ENCODE assay signal across 1 cellular context in the genomic region with DNA sequence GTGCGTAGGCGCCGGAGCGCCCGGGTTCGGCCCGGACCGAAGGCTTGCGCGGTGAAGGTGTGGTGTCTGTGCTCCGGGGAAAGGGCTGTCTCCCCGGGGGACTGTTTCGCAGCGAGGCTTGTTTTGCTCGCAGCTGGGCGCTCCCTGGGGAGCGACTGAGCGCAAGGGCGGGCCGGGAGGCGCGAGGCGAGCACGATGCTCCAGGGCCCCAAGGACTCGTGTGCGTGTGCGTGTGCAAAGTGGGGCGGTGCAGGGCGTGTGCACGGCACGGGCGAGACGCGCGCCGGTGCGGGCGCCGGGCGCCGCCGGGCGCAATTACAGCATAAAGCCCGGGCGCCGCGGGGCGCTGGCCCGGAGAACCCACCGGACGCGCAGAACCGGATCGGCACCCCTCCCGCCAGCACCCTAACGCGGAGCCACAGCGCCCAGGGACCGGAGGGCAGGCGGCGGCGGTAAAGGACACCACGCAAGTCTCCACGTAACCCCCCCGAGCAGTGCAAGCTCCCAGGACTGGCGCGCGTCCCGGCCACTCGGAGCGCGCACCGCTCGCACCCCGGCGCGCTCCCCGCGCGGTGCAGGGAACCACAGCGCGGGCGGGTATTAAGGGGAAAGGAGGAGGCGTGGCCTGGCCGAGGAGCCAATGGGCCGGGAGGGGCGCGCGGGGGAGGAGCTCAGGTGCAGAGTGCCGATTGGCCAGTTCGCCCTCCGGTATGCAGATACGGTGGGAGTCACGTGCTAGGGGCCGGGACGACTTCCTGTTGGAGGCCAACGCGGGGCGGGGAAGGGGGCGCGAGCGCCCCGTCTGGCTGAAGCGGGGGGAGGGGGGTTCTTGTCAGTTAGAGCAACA.
TF ChIP-seq lines count a peak whose summit lies in the region.

A gene with protein sequence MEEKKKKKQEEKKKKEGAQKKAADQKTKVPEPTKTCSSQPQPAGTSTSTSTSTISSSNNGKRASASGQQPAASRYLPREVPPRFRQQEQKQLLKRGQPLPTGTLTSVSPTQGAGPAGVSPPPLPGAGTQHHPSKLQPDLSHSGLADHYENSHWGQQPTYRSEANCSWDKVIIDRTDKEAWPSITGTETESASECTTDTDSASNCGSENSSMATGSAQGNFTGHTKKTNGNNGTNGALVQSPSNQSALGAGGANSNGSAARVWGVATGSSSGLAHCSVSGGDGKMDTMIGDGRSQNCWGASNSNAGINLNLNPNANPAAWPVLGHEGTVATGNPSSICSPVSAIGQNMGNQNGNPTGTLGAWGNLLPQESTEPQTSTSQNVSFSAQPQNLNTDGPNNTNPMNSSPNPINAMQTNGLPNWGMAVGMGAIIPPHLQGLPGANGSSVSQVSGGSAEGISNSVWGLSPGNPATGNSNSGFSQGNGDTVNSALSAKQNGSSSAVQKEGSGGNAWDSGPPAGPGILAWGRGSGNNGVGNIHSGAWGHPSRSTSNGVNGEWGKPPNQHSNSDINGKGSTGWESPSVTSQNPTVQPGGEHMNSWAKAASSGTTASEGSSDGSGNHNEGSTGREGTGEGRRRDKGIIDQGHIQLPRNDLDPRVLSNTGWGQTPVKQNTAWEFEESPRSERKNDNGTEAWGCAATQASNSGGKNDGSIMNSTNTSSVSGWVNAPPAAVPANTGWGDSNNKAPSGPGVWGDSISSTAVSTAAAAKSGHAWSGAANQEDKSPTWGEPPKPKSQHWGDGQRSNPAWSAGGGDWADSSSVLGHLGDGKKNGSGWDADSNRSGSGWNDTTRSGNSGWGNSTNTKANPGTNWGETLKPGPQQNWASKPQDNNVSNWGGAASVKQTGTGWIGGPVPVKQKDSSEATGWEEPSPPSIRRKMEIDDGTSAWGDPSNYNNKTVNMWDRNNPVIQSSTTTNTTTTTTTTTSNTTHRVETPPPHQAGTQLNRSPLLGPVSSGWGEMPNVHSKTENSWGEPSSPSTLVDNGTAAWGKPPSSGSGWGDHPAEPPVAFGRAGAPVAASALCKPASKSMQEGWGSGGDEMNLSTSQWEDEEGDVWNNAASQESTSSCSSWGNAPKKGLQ (N-terminal part only) (plus strand): TSS at position 835 of the 847 bp plus-strand sequence. CDS start 45,504 bp downstream, outside the sequence.

TF ChIP-seq in GM12878, 131 proteins besides CTCF, POLR2A, EP300 and RAD21 (continued from another document and continues in another):
- TF ChIP-seq, protein P1, sequence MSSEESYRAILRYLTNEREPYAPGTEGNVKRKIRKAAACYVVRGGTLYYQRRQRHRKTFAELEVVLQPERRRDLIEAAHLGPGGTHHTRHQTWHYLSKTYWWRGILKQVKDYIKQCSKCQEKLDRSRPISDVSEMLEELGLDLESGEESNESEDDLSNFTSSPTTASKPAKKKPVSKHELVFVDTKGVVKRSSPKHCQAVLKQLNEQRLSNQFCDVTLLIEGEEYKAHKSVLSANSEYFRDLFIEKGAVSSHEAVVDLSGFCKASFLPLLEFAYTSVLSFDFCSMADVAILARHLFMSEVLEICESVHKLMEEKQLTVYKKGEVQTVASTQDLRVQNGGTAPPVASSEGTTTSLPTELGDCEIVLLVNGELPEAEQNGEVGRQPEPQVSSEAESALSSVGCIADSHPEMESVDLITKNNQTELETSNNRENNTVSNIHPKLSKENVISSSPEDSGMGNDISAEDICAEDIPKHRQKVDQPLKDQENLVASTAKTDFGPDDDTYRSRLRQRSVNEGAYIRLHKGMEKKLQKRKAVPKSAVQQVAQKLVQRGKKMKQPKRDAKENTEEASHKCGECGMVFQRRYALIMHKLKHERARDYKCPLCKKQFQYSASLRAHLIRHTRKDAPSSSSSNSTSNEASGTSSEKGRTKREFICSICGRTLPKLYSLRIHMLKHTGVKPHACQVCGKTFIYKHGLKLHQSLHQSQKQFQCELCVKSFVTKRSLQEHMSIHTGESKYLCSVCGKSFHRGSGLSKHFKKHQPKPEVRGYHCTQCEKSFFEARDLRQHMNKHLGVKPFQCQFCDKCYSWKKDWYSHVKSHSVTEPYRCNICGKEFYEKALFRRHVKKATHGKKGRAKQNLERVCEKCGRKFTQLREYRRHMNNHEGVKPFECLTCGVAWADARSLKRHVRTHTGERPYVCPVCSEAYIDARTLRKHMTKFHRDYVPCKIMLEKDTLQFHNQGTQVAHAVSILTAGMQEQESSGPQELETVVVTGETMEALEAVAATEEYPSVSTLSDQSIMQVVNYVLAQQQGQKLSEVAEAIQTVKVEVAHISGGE (CRISPR knock-in tag; IDR thresholded peaks at IDR 0.05) = no peak
- TF ChIP-seq, protein P2, sequence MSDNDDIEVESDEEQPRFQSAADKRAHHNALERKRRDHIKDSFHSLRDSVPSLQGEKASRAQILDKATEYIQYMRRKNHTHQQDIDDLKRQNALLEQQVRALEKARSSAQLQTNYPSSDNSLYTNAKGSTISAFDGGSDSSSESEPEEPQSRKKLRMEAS (IDR thresholded peaks at IDR 0.05; ENCODE audit: low read depth, low read length) = peak; percentile 89
- TF ChIP-seq POU2F2 (IDR thresholded peaks at IDR 0.05; ENCODE audit: borderline replicate concordance, low read depth, low read length) = peak; percentile 97
- TF ChIP-seq, protein P3, sequence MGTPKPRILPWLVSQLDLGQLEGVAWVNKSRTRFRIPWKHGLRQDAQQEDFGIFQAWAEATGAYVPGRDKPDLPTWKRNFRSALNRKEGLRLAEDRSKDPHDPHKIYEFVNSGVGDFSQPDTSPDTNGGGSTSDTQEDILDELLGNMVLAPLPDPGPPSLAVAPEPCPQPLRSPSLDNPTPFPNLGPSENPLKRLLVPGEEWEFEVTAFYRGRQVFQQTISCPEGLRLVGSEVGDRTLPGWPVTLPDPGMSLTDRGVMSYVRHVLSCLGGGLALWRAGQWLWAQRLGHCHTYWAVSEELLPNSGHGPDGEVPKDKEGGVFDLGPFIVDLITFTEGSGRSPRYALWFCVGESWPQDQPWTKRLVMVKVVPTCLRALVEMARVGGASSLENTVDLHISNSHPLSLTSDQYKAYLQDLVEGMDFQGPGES (IDR thresholded peaks at IDR 0.05) = no peak
- TF ChIP-seq TAF1 (IDR thresholded peaks at IDR 0.05; ENCODE audit: borderline replicate concordance, low read depth, low read length) = peak; percentile 95
- TF ChIP-seq MYC (IDR thresholded peaks at IDR 0.05; ENCODE audit: insufficient read depth, insufficient read length, insufficient replicate concordance, low read length, severe bottlenecking) = peak; percentile 69
- no peak for TF ChIP-seq ETV6 (conservative IDR thresholded peaks at IDR 0.05 in 1 of 2, IDR thresholded peaks at IDR 0.05 in 1 of 2; ENCODE audit: borderline replicate concordance in 1 of 2, low read depth in 1 of 2)
- TF ChIP-seq ZNF384 (IDR thresholded peaks at IDR 0.05; ENCODE audit: borderline replicate concordance, low read depth, low read length) = no peak
- TF ChIP-seq, protein P4, sequence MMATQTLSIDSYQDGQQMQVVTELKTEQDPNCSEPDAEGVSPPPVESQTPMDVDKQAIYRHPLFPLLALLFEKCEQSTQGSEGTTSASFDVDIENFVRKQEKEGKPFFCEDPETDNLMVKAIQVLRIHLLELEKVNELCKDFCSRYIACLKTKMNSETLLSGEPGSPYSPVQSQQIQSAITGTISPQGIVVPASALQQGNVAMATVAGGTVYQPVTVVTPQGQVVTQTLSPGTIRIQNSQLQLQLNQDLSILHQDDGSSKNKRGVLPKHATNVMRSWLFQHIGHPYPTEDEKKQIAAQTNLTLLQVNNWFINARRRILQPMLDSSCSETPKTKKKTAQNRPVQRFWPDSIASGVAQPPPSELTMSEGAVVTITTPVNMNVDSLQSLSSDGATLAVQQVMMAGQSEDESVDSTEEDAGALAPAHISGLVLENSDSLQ (IDR thresholded peaks at IDR 0.05) = 0 out of 2 replicates have a peak, but pooled peaks have one; percentile 23
- TF ChIP-seq ZNF622 (IDR thresholded peaks at IDR 0.05) = no peak
- TF ChIP-seq DPF2 (IDR thresholded peaks at IDR 0.05) = peak; percentile 90
- no peak for TF ChIP-seq ASH2L (IDR thresholded peaks at IDR 0.05; ENCODE audit: borderline replicate concordance, low read depth)
- TF ChIP-seq IKZF1 (conservative IDR thresholded peaks at IDR 0.05) = peak; percentile 80
- peak; percentile 98 for TF ChIP-seq MEF2B (IDR thresholded peaks at IDR 0.05; ENCODE audit: partially characterized antibody, poor library complexity, severe bottlenecking)
- no peak for TF ChIP-seq FOS (IDR thresholded peaks at IDR 0.05; ENCODE audit: borderline replicate concordance, extremely low read depth, insufficient read length)
- TF ChIP-seq STAT3 (IDR thresholded peaks at IDR 0.05; ENCODE audit: low read depth, low read length) = no peak
- peak; percentile 92 for TF ChIP-seq YY1 (IDR thresholded peaks at IDR 0.05; ENCODE audit: low read depth, low read length)
- TF ChIP-seq, protein P5, sequence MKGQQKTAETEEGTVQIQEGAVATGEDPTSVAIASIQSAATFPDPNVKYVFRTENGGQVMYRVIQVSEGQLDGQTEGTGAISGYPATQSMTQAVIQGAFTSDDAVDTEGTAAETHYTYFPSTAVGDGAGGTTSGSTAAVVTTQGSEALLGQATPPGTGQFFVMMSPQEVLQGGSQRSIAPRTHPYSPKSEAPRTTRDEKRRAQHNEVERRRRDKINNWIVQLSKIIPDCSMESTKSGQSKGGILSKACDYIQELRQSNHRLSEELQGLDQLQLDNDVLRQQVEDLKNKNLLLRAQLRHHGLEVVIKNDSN (IDR thresholded peaks at IDR 0.05; ENCODE audit: borderline replicate concordance, extremely low read length, insufficient read depth, low read depth, low read length) = peak; percentile 86
- TF ChIP-seq JUNB (IDR thresholded peaks at IDR 0.05) = no peak
- TF ChIP-seq POLR2AphosphoS2 (IDR thresholded peaks at IDR 0.05; ENCODE audit: low read depth, low read length) = peak; percentile 95; the same call in 1 of the 2 replicates
- TF ChIP-seq, protein P6, sequence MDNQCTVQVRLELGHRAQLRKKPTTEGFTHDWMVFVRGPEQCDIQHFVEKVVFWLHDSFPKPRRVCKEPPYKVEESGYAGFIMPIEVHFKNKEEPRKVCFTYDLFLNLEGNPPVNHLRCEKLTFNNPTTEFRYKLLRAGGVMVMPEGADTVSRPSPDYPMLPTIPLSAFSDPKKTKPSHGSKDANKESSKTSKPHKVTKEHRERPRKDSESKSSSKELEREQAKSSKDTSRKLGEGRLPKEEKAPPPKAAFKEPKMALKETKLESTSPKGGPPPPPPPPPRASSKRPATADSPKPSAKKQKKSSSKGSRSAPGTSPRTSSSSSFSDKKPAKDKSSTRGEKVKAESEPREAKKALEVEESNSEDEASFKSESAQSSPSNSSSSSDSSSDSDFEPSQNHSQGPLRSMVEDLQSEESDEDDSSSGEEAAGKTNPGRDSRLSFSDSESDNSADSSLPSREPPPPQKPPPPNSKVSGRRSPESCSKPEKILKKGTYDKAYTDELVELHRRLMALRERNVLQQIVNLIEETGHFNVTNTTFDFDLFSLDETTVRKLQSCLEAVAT (IDR thresholded peaks at IDR 0.05) = no peak
- TF ChIP-seq TCF12 (IDR thresholded peaks at IDR 0.05; ENCODE audit: low read depth, low read length) = peak; percentile 58; the same call in 1 of the 2 replicates
- TF ChIP-seq, protein P7, sequence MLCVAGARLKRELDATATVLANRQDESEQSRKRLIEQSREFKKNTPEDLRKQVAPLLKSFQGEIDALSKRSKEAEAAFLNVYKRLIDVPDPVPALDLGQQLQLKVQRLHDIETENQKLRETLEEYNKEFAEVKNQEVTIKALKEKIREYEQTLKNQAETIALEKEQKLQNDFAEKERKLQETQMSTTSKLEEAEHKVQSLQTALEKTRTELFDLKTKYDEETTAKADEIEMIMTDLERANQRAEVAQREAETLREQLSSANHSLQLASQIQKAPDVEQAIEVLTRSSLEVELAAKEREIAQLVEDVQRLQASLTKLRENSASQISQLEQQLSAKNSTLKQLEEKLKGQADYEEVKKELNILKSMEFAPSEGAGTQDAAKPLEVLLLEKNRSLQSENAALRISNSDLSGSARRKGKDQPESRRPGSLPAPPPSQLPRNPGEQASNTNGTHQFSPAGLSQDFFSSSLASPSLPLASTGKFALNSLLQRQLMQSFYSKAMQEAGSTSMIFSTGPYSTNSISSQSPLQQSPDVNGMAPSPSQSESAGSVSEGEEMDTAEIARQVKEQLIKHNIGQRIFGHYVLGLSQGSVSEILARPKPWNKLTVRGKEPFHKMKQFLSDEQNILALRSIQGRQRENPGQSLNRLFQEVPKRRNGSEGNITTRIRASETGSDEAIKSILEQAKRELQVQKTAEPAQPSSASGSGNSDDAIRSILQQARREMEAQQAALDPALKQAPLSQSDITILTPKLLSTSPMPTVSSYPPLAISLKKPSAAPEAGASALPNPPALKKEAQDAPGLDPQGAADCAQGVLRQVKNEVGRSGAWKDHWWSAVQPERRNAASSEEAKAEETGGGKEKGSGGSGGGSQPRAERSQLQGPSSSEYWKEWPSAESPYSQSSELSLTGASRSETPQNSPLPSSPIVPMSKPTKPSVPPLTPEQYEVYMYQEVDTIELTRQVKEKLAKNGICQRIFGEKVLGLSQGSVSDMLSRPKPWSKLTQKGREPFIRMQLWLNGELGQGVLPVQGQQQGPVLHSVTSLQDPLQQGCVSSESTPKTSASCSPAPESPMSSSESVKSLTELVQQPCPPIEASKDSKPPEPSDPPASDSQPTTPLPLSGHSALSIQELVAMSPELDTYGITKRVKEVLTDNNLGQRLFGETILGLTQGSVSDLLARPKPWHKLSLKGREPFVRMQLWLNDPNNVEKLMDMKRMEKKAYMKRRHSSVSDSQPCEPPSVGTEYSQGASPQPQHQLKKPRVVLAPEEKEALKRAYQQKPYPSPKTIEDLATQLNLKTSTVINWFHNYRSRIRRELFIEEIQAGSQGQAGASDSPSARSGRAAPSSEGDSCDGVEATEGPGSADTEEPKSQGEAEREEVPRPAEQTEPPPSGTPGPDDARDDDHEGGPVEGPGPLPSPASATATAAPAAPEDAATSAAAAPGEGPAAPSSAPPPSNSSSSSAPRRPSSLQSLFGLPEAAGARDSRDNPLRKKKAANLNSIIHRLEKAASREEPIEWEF (IDR thresholded peaks at IDR 0.05; ENCODE audit: insufficient replicate concordance, low read depth, low read length) = peak; percentile 33
- TF ChIP-seq, protein P8, sequence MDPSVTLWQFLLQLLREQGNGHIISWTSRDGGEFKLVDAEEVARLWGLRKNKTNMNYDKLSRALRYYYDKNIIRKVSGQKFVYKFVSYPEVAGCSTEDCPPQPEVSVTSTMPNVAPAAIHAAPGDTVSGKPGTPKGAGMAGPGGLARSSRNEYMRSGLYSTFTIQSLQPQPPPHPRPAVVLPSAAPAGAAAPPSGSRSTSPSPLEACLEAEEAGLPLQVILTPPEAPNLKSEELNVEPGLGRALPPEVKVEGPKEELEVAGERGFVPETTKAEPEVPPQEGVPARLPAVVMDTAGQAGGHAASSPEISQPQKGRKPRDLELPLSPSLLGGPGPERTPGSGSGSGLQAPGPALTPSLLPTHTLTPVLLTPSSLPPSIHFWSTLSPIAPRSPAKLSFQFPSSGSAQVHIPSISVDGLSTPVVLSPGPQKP (IDR thresholded peaks at IDR 0.05; ENCODE audit: low read depth, low read length) = no peak
- TF ChIP-seq SMAD5 (IDR thresholded peaks at IDR 0.05; ENCODE audit: low read depth) = peak; percentile 93
- TF ChIP-seq, protein P9, sequence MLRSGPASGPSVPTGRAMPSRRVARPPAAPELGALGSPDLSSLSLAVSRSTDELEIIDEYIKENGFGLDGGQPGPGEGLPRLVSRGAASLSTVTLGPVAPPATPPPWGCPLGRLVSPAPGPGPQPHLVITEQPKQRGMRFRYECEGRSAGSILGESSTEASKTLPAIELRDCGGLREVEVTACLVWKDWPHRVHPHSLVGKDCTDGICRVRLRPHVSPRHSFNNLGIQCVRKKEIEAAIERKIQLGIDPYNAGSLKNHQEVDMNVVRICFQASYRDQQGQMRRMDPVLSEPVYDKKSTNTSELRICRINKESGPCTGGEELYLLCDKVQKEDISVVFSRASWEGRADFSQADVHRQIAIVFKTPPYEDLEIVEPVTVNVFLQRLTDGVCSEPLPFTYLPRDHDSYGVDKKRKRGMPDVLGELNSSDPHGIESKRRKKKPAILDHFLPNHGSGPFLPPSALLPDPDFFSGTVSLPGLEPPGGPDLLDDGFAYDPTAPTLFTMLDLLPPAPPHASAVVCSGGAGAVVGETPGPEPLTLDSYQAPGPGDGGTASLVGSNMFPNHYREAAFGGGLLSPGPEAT (IDR thresholded peaks at IDR 0.05; ENCODE audit: low read depth) = peak; percentile 18; the same call in 1 of the 2 replicates
- TF ChIP-seq SIN3A (IDR thresholded peaks at IDR 0.05; ENCODE audit: low read depth, low read length) = peak; percentile 57
- TF ChIP-seq TCF3 (IDR thresholded peaks at IDR 0.05; ENCODE audit: borderline replicate concordance, insufficient read depth, low read depth, low read length) = peak; percentile 90
- TF ChIP-seq ZNF217 (IDR thresholded peaks at IDR 0.05) = peak; percentile 86
